Comparison of ENCODE assay signal across 2 cellular contexts in the genomic region with DNA sequence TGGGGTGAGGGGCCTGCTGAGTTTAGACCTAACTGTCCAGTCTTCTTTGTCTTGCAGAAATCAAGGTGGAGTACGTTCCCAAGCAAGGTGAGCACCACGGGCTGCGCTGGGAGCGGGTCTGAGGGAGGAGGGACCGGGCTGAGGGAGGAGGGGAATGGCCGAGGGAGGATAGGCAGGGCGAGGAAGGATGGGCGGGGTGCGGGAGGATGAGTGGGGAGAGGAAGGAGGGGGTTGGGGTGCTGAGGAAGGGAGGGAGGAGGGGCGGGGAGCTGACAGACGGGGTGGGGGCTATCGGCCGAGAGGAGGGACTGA.
TF ChIP-seq lines count a peak whose summit lies in the region.

No MANE protein-coding gene starts in this region.

TF ChIP-seq in GM23338, 12 proteins besides CTCF, POLR2A, EP300 and RAD21:
- TF ChIP-seq REST (IDR thresholded peaks at IDR 0.05; ENCODE audit: unreplicated experiment) = no peak

TF ChIP-seq in H1, 55 proteins besides CTCF, POLR2A, EP300 and RAD21:
- TF ChIP-seq KDM4A (IDR thresholded peaks at IDR 0.05; ENCODE audit: low read depth, low read length, severe bottlenecking) (no peak), ZNF274 (IDR thresholded peaks at IDR 0.05; ENCODE audit: borderline replicate concordance, extremely low read depth, low read length) (no peak), CREB1 (IDR thresholded peaks at IDR 0.05) (no peak), KDM1A (IDR thresholded peaks at IDR 0.05; ENCODE audit: borderline replicate concordance, low read length) (no peak), CTBP2 (IDR thresholded peaks at IDR 0.05; ENCODE audit: borderline replicate concordance, insufficient read depth, insufficient read length, low read length) (no peak), MAFK (IDR thresholded peaks at IDR 0.05; ENCODE audit: low read depth, low read length) (no peak), FOSL1 (IDR thresholded peaks at IDR 0.05; ENCODE audit: insufficient read depth, low read depth, low read length) (no peak), BCL11A (IDR thresholded peaks at IDR 0.05; ENCODE audit: low read depth in 2 of 2, low read length in 2 of 2) (no peak), CBX5 (IDR thresholded peaks at IDR 0.05; ENCODE audit: low read depth, low read length) (no peak), SIX5 (IDR thresholded peaks at IDR 0.05; ENCODE audit: low read depth, low read length) (no peak), TCF12 (IDR thresholded peaks at IDR 0.05; ENCODE audit: low read depth, low read length) (no peak), TAF7 (optimal IDR thresholded peaks at IDR 0.05; ENCODE audit: borderline replicate concordance, low read depth, low read length) (no peak), BRCA1 (IDR thresholded peaks at IDR 0.05; ENCODE audit: low read depth, low read length) (no peak), SP4 (IDR thresholded peaks at IDR 0.05; ENCODE audit: low read length) (no peak)
- TF ChIP-seq, protein P1, sequence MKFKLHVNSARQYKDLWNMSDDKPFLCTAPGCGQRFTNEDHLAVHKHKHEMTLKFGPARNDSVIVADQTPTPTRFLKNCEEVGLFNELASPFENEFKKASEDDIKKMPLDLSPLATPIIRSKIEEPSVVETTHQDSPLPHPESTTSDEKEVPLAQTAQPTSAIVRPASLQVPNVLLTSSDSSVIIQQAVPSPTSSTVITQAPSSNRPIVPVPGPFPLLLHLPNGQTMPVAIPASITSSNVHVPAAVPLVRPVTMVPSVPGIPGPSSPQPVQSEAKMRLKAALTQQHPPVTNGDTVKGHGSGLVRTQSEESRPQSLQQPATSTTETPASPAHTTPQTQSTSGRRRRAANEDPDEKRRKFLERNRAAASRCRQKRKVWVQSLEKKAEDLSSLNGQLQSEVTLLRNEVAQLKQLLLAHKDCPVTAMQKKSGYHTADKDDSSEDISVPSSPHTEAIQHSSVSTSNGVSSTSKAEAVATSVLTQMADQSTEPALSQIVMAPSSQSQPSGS (IDR thresholded peaks at IDR 0.05; ENCODE audit: low read length) = no peak
